Comparison of ENCODE assay signal across 22 cellular contexts in genomic region chr18:36328385-36328858, GRCh38. TPM values are rescaled to one million over a fixed set of nuclear protein-coding genes. Genes with fewer than 3 reads are reported as not detected.
A peak's percentile ranks its signal among the peaks of the same experiment; 100 is the strongest.
DNase-seq lines count a peak whose midpoint lies in the region; ATAC-seq, FAIRE-seq and TF ChIP-seq lines count a peak whose summit lies in the region.
"Had no signal": no experiment of that assay in that cellular context is flagged by ENCODE, and none has a peak within 500 bp of the region (broad histone marks: within the 10 kb centered on the region; RNA-seq: fewer than 3 reads in every experiment).

No MANE protein-coding gene starts in this region.

- H2AK5ac ChIP-seq in trophoblast cell (ENCODE audit: low read length): no peak overlapping the region

- H3K36me3 ChIP-seq in esophagus muscularis mucosa: no peaks in the 10 kb centered on the region
- H3K36me3 ChIP-seq in trophoblast cell (ENCODE audit: control insufficient read depth in 1 of 2, insufficient read depth in 2 of 2, low read length in 2 of 2): peaks cover 2 to 6% of the 10 kb centered on the region in 2 experiments

- H4K12ac ChIP-seq in trophoblast cell (ENCODE audit: low read depth, low read length): no peak overlapping the region

- no peak overlapping the region for H3K18ac ChIP-seq in trophoblast cell (ENCODE audit: low read length)

- no peak overlapping the region for H3K4me2 ChIP-seq in trophoblast cell (ENCODE audit: low read length)

- no peak overlapping the region for H3K4ac ChIP-seq in trophoblast cell (ENCODE audit: low read depth, low read length)

- no peak overlapping the region for H2BK5ac ChIP-seq in trophoblast cell (ENCODE audit: low read depth, low read length, poor library complexity)

- no peak overlapping the region for H4K91ac ChIP-seq in trophoblast cell (ENCODE audit: low read depth, low read length)

- peak; percentile 63 for FAIRE-seq in GM18507 (lab: Jason Lieb, UNC)
- FAIRE-seq: small intestine had no signal

- intact Hi-C loops in esophagus muscularis mucosa (cut with DNase I): no loop called here

- H3K79me1 ChIP-seq in trophoblast cell (ENCODE audit: low read length): peaks cover 4% of the 10 kb centered on the region

- 85% methylated on average over 3 of the region's 3 CpGs for WGBS in esophagus muscularis mucosa
- WGBS in trophoblast cell (ENCODE audit: extremely low coverage, insufficient coverage, insufficient read length): no CpG with 5 or more reads among the region's 3 CpGs

- H3K4me1 ChIP-seq in esophagus muscularis mucosa (peaks cover 0 to 15% (median 3%) of the 10 kb centered on the region in 4 donors), trophoblast cell (ENCODE audit: control insufficient read depth in 1 of 2, insufficient read depth in 2 of 2, low read length in 2 of 2) (peaks cover 24% of the 10 kb centered on the region in 2 experiments)

- no peak for TF ChIP-seq CTCF in esophagus muscularis mucosa (IDR thresholded peaks at IDR 0.05)

- no peak overlapping the region for H3K27ac ChIP-seq in esophagus muscularis mucosa (replicated peaks in 1 of 4)
- no peak overlapping the region for H3K27ac ChIP-seq in trophoblast cell (ENCODE audit: low read depth, low read length)

- H3K14ac ChIP-seq in trophoblast cell (ENCODE audit: low read length): no peak overlapping the region

- TF ChIP-seq POLR2A in esophagus muscularis mucosa (IDR thresholded peaks at IDR 0.05; ENCODE audit: low read depth): no peak

- peaks cover 2% of the 10 kb centered on the region for H3K79me2 ChIP-seq in trophoblast cell (ENCODE audit: control insufficient read depth, insufficient read depth, low read length, poor library complexity)

- H3K9me3 ChIP-seq in esophagus muscularis mucosa (no peaks in the 10 kb centered on the region), trophoblast cell (ENCODE audit: insufficient read depth, low read depth, low read length) (no peaks in the 10 kb centered on the region)

- H4K8ac ChIP-seq in trophoblast cell (ENCODE audit: low read depth, low read length): no peak overlapping the region

- H2BK12ac ChIP-seq in trophoblast cell (ENCODE audit: low read length): no peak overlapping the region

- peak overlapping the region; percentile 55 for H3K23ac ChIP-seq in trophoblast cell (ENCODE audit: low read length)

- H3K27me3 ChIP-seq in esophagus muscularis mucosa (no peaks in the 10 kb centered on the region), trophoblast cell (ENCODE audit: insufficient read depth, low read length) (no peaks in the 10 kb centered on the region)

- DNase-seq in GM18507 (ENCODE audit: extremely low spot score, insufficient read length, low read depth) (no peak), esophagus muscularis mucosa (ENCODE audit: extremely low spot score) (peak; percentile 87), trophoblast cell (no peak), ureter (ENCODE audit: low spot score) (no peak)
- DNase-seq: activated CD4-positive, alpha-beta T cell treated with anti-CD3 and anti-CD28 coated beads for 48 hours; activated CD8-positive, alpha-beta memory T cell treated with anti-CD3 and anti-CD28 coated beads, Interleukin-2, amount 10 ng/mL, durations not matched to agents 7 days and 5 days; activated naive CD4-positive, alpha-beta T cell treated with anti-CD3 and anti-CD28 coated beads, Interleukin-2, amount 50 U/mL, for 16 hours; anterior cingulate cortex; CD4-positive, alpha-beta memory T cell; central memory CD4-positive, alpha-beta T cell; GDM1; HCEC 1CT; KBM-7; NCI-H510A treated with DMSO at 0.1 percent for 48 hours; NK-92 treated with Interleukin-12 subunit alpha and Interleukin-12 subunit beta, amount 100 ng/mL, for 24 hours; small intestine; T-helper 17 cell had no signal

- no peak for TF ChIP-seq EP300 in esophagus muscularis mucosa (IDR thresholded peaks at IDR 0.05)

- no peak overlapping the region for H2BK120ac ChIP-seq in trophoblast cell (ENCODE audit: insufficient read depth, low read length, poor library complexity)

- no peak overlapping the region for H3K9ac ChIP-seq in trophoblast cell (ENCODE audit: low read length)

- H3K4me3 ChIP-seq in esophagus muscularis mucosa (no peak overlapping the region), trophoblast cell (ENCODE audit: low read depth, low read length) (no peak overlapping the region)

- peak; percentile 61 for ATAC-seq in HG02678 (IDR thresholded peaks at IDR 0.05; ENCODE audit: unreplicated experiment)
- ATAC-seq in GM21360 (IDR thresholded peaks at IDR 0.05; ENCODE audit: unreplicated experiment): no peak
- ATAC-seq in HG02642 (IDR thresholded peaks at IDR 0.05; ENCODE audit: poor library complexity, unreplicated experiment): no peak
- ATAC-seq: activated CD8-positive, alpha-beta memory T cell treated with anti-CD3 and anti-CD28 coated beads, Interleukin-2, amount 10 ng/mL, durations not matched to agents 7 days and 5 days; Panc1; stimulated activated memory B cell treated with anti-CD40 and anti-IgM and Interleukin-4, amounts not matched to agents 10 μg/mL and 1 μg/mL and 100 μg/mL, for 72 hours; T-helper 17 cell had no signal

- H2AFZ ChIP-seq in trophoblast cell (ENCODE audit: insufficient read depth, low read length, poor library complexity): no peak overlapping the region

RNA-seq across cellular contexts. Expression of gene FHOD3, which starts 30.9 kb away (rescaled TPM):
- total RNA-seq in esophagus muscularis mucosa (10 to 100 TPM; 24.1 to 51.4 (median 33.8) TPM), ureter (25.7 TPM)
- 47.0 and 54.5 TPM in 2 replicates for polyA plus RNA-seq in trophoblast cell (2013)
- total RNA-seq: activated CD8-positive, alpha-beta memory T cell treated with anti-CD3 and anti-CD28 coated beads, Interleukin-2, amount 10 ng/mL, durations not matched to agents 7 days and 5 days; CD4-positive, alpha-beta memory T cell; T-helper 17 cell had no signal
- polyA plus RNA-seq: CD4-positive, alpha-beta memory T cell had no signal
